In the genomic region with DNA sequence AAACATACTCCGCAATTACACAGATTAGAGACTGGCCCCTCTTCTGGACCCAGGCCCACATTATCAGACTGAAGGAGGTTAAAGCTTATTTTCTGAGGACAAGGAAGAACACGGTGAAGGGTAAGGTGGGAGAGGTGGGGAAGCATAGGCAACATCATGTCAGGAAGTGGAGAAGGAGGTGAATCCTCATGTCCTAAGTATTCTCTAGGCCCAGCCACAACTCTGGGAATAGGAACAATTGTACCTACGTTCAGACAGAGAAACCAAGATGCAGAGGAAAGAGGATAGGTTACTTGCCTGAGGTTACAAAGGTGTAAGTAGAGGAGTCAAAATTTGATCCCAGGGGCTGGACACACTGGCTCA, we compare ENCODE assay signal across 3 cellular contexts.
TF ChIP-seq lines count a peak whose summit lies in the region.

No MANE protein-coding gene starts in this region.

TF ChIP-seq in SK-N-SH, 30 proteins besides CTCF, POLR2A, EP300 and RAD21:
- 0 out of 2 replicates have a peak, but pooled peaks have one; percentile 2 for TF ChIP-seq NFIC (IDR thresholded peaks at IDR 0.05; ENCODE audit: borderline replicate concordance)
- TF ChIP-seq SIN3A (IDR thresholded peaks at IDR 0.05; ENCODE audit: borderline replicate concordance, low read depth, low read length): no peak

TF ChIP-seq in SK-N-SH treated with all-trans-retinoic acid at 6 μM for 48 hours, 23 proteins besides CTCF, POLR2A, EP300 and RAD21:
- TF ChIP-seq TOX (CRISPR knock-in tag; IDR thresholded peaks at IDR 0.05; ENCODE audit: borderline replicate concordance) (no peak), ZNF70 (CRISPR knock-in tag; IDR thresholded peaks at IDR 0.05) (no peak), ZFP3 (CRISPR knock-in tag; IDR thresholded peaks at IDR 0.05) (no peak), ZNF565 (CRISPR knock-in tag; conservative IDR thresholded peaks at IDR 0.05; ENCODE audit: low read depth) (no peak), PPARA (CRISPR knock-in tag; IDR thresholded peaks at IDR 0.05; ENCODE audit: borderline replicate concordance) (no peak), ZNF8 (CRISPR knock-in tag; IDR thresholded peaks at IDR 0.05) (no peak), SNAI2 (CRISPR knock-in tag; IDR thresholded peaks at IDR 0.05) (no peak), ESRRG (CRISPR knock-in tag; IDR thresholded peaks at IDR 0.05) (no peak), RARB (CRISPR knock-in tag; IDR thresholded peaks at IDR 0.05) (no peak), TCF4 (CRISPR knock-in tag; IDR thresholded peaks at IDR 0.05; ENCODE audit: borderline replicate concordance) (no peak), ARNTL (CRISPR knock-in tag; IDR thresholded peaks at IDR 0.05; ENCODE audit: borderline replicate concordance, low read depth) (no peak), GLIS3 (CRISPR knock-in tag; IDR thresholded peaks at IDR 0.05) (no peak), ZC3H10 (CRISPR knock-in tag; IDR thresholded peaks at IDR 0.05) (no peak), ZFP30 (CRISPR knock-in tag; IDR thresholded peaks at IDR 0.05) (no peak)
- TF ChIP-seq, protein P1, sequence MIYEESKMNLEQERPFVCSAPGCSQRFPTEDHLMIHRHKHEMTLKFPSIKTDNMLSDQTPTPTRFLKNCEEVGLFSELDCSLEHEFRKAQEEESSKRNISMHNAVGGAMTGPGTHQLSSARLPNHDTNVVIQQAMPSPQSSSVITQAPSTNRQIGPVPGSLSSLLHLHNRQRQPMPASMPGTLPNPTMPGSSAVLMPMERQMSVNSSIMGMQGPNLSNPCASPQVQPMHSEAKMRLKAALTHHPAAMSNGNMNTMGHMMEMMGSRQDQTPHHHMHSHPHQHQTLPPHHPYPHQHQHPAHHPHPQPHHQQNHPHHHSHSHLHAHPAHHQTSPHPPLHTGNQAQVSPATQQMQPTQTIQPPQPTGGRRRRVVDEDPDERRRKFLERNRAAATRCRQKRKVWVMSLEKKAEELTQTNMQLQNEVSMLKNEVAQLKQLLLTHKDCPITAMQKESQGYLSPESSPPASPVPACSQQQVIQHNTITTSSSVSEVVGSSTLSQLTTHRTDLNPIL (CRISPR knock-in tag; IDR thresholded peaks at IDR 0.05; ENCODE audit: low read depth): no peak
- TF ChIP-seq, protein P2, sequence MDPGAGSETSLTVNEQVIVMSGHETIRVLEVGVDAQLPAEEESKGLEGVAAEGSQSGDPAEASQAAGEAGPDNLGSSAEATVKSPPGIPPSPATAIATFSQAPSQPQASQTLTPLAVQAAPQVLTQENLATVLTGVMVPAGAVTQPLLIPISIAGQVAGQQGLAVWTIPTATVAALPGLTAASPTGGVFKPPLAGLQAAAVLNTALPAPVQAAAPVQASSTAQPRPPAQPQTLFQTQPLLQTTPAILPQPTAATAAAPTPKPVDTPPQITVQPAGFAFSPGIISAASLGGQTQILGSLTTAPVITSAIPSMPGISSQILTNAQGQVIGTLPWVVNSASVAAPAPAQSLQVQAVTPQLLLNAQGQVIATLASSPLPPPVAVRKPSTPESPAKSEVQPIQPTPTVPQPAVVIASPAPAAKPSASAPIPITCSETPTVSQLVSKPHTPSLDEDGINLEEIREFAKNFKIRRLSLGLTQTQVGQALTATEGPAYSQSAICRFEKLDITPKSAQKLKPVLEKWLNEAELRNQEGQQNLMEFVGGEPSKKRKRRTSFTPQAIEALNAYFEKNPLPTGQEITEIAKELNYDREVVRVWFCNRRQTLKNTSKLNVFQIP (CRISPR knock-in tag; IDR thresholded peaks at IDR 0.05; ENCODE audit: borderline replicate concordance, low read depth): no peak
- TF ChIP-seq, protein P3, sequence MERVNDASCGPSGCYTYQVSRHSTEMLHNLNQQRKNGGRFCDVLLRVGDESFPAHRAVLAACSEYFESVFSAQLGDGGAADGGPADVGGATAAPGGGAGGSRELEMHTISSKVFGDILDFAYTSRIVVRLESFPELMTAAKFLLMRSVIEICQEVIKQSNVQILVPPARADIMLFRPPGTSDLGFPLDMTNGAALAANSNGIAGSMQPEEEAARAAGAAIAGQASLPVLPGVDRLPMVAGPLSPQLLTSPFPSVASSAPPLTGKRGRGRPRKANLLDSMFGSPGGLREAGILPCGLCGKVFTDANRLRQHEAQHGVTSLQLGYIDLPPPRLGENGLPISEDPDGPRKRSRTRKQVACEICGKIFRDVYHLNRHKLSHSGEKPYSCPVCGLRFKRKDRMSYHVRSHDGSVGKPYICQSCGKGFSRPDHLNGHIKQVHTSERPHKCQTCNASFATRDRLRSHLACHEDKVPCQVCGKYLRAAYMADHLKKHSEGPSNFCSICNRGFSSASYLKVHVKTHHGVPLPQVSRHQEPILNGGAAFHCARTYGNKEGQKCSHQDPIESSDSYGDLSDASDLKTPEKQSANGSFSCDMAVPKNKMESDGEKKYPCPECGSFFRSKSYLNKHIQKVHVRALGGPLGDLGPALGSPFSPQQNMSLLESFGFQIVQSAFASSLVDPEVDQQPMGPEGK (CRISPR knock-in tag; IDR thresholded peaks at IDR 0.05; ENCODE audit: borderline replicate concordance): no peak
- TF ChIP-seq, protein P4, sequence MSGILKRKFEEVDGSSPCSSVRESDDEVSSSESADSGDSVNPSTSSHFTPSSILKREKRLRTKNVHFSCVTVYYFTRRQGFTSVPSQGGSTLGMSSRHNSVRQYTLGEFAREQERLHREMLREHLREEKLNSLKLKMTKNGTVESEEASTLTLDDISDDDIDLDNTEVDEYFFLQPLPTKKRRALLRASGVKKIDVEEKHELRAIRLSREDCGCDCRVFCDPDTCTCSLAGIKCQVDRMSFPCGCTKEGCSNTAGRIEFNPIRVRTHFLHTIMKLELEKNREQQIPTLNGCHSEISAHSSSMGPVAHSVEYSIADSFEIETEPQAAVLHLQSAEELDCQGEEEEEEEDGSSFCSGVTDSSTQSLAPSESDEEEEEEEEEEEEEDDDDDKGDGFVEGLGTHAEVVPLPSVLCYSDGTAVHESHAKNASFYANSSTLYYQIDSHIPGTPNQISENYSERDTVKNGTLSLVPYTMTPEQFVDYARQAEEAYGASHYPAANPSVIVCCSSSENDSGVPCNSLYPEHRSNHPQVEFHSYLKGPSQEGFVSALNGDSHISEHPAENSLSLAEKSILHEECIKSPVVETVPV (CRISPR knock-in tag; IDR thresholded peaks at IDR 0.05): no peak

TF ChIP-seq in K562, 482 proteins besides CTCF, POLR2A, EP300 and RAD21:
- TF ChIP-seq, protein P5, sequence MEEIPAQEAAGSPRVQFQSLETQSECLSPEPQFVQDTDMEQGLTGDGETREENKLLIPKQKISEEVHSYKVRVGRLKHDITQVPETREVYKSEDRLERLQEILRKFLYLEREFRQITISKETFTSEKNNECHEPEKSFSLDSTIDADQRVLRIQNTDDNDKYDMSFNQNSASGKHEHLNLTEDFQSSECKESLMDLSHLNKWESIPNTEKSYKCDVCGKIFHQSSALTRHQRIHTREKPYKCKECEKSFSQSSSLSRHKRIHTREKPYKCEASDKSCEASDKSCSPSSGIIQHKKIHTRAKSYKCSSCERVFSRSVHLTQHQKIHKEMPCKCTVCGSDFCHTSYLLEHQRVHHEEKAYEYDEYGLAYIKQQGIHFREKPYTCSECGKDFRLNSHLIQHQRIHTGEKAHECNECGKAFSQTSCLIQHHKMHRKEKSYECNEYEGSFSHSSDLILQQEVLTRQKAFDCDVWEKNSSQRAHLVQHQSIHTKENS (CRISPR knock-in tag; IDR thresholded peaks at IDR 0.05): no peak
- peak; percentile 67; the same call in 1 of the 2 replicates for TF ChIP-seq FOSL1 (tag; conservative IDR thresholded peaks at IDR 0.05)
- no peak for TF ChIP-seq CEBPG (CRISPR knock-in tag; IDR thresholded peaks at IDR 0.05)
- peak in 1 of 2 experiments; percentile 2; a peak in 1 of 4 replicates for TF ChIP-seq CEBPG (tag; conservative IDR thresholded peaks at IDR 0.05 in 1 of 2, IDR thresholded peaks at IDR 0.05 in 1 of 2)
- TF ChIP-seq, protein P6, sequence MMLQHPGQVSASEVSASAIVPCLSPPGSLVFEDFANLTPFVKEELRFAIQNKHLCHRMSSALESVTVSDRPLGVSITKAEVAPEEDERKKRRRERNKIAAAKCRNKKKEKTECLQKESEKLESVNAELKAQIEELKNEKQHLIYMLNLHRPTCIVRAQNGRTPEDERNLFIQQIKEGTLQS (IDR thresholded peaks at IDR 0.05): peak; percentile 2; the same call in 1 of the 2 replicates
- TF ChIP-seq, protein P6 (CRISPR knock-in tag; conservative IDR thresholded peaks at IDR 0.05): no peak
